Comparison of ENCODE assay signal across 8 cellular contexts in the genomic region with DNA sequence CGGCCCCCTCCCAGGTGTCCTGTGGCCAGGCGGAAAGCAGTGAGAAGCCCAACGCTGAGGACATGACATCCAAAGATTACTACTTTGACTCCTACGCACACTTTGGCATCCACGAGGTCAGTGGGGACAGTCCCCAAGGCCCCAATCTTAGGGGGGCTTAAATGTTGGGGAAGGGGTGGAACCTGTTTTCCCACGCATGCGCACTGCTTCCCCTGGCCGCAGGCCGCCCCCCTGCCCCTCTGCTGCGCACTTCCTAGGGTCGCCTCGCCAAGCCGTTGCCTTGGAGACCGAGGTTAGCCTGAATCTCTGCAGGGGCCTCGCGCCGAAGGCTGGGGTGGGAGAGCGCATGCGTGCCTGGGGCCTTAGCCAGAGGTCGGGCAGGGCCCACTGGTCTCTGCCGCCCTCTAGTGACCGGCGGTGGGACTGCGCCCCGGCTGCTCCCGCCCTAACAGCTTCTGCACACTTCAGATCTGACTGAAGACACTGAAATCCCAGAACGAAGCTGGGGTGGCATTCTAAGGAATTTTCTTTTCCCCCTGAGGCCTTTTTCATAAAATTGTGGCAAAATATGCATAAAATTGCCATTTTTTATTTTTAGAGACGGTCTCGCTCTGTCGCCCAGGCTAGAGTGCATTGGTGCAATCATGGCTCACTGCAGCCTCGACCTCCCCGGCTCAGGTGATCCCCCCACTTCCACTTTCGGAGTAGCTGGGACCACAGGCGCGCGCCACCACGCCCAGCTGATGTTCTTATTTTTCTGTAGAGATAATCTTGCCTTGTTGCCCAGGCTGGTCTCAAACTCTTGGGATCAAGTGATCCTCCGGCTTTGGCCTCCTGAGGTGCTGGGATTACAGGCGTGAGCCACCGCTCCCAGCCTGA.
DNase-seq lines count a peak whose midpoint lies in the region; ATAC-seq and TF ChIP-seq lines count a peak whose summit lies in the region.

No MANE protein-coding gene starts in this region.

- DNase-seq in SIG-M5 treated with dmso at 0.1 percent for 504 hours (lab: John Stamatoyannopoulos, UW; ENCODE audit: unreplicated experiment), result peak; percentile 79
- DNase-seq in SIG-M5 (lab: John Stamatoyannopoulos, UW), result no peak
- DNase-seq in NCI-H2171 (lab: John Stamatoyannopoulos, UW), result peak; percentile 63
- DNase-seq in WERI-Rb-1, result peak; percentile 95
- DNase-seq in brain pericyte (ENCODE audit: low read depth, low spot score), result peak; percentile 77
- DNase-seq in iPS-NIHi7 (ENCODE audit: extremely low spot score), result peak; percentile 95
- peak; percentile 76 for DNase-seq in smooth muscle cell of the brain vasculature (ENCODE audit: low read depth, low spot score)

- peak; percentile 94 for TF ChIP-seq CTCF in WERI-Rb-1 (IDR thresholded peaks at IDR 0.05; ENCODE audit: low read depth, low read length)

- no peaks in the 10 kb centered on the region for H3K9me3 ChIP-seq in WERI-Rb-1 (ENCODE audit: severe bottlenecking)

- no peaks in the 10 kb centered on the region for H3K27me3 ChIP-seq in WERI-Rb-1 (ENCODE audit: insufficient read depth, low read depth, severe bottlenecking)

- H3K36me3 ChIP-seq in WERI-Rb-1, result peaks cover 61% of the 10 kb centered on the region

- no peak for ATAC-seq in GM21717 (IDR thresholded peaks at IDR 0.05; ENCODE audit: unreplicated experiment)

- H3K4me3 ChIP-seq in WERI-Rb-1 (ENCODE audit: low read depth, low read length), result peak overlapping the region; percentile 41

- H3K27ac ChIP-seq in WERI-Rb-1, result peak overlapping the region; percentile 99
